ENCODE assay signal across 2 cellular contexts in genomic region chr1:156765664-156766063, GRCh38.
TF ChIP-seq lines count a peak whose summit lies in the region.

No MANE protein-coding gene starts in this region.

TF ChIP-seq in SK-N-SH, 30 proteins besides CTCF, POLR2A, EP300 and RAD21:
- TF ChIP-seq USF1 (IDR thresholded peaks at IDR 0.05; ENCODE audit: borderline replicate concordance, low read depth), result no peak
- no peak for TF ChIP-seq CHD2 (IDR thresholded peaks at IDR 0.05; ENCODE audit: low read length, partially characterized antibody)
- TF ChIP-seq MAX (IDR thresholded peaks at IDR 0.05; ENCODE audit: low read depth), result no peak
- no peak for TF ChIP-seq FOSL2 (IDR thresholded peaks at IDR 0.05; ENCODE audit: borderline replicate concordance, low read depth)
- no peak for TF ChIP-seq GATA2 (CRISPR knock-in tag; IDR thresholded peaks at IDR 0.05)
- no peak for TF ChIP-seq RFX5 (IDR thresholded peaks at IDR 0.05; ENCODE audit: low read length)
- TF ChIP-seq NFIC (IDR thresholded peaks at IDR 0.05; ENCODE audit: borderline replicate concordance), result no peak
- TF ChIP-seq SIN3A (IDR thresholded peaks at IDR 0.05; ENCODE audit: borderline replicate concordance, low read depth, low read length), result no peak
- no peak for TF ChIP-seq EZH2phosphoT487 (IDR thresholded peaks at IDR 0.05; ENCODE audit: borderline replicate concordance, low read depth)
- TF ChIP-seq FOXM1 (IDR thresholded peaks at IDR 0.05; ENCODE audit: low read depth), result no peak
- no peak for TF ChIP-seq TCF12 (IDR thresholded peaks at IDR 0.05)
- TF ChIP-seq ELF1 (IDR thresholded peaks at IDR 0.05), result no peak
- no peak for TF ChIP-seq SMC3 (IDR thresholded peaks at IDR 0.05; ENCODE audit: low read depth, low read length)
- TF ChIP-seq MEF2A (IDR thresholded peaks at IDR 0.05; ENCODE audit: borderline replicate concordance, low read depth), result no peak
- no peak for TF ChIP-seq POLR2AphosphoS5 (IDR thresholded peaks at IDR 0.05; ENCODE audit: low read depth, low read length)
- no peak for TF ChIP-seq GABPA (IDR thresholded peaks at IDR 0.05; ENCODE audit: low read depth)
- TF ChIP-seq USF2 (IDR thresholded peaks at IDR 0.05; ENCODE audit: borderline replicate concordance, low read depth, low read length), result no peak

TF ChIP-seq in SK-N-SH treated with all-trans-retinoic acid at 6 μM for 48 hours, 23 proteins besides CTCF, POLR2A, EP300 and RAD21:
- no peak for TF ChIP-seq ZNF565 (CRISPR knock-in tag; conservative IDR thresholded peaks at IDR 0.05; ENCODE audit: low read depth)
- no peak for TF ChIP-seq POU6F1 (CRISPR knock-in tag; IDR thresholded peaks at IDR 0.05; ENCODE audit: borderline replicate concordance, low read depth)
- TF ChIP-seq ZFP30 (CRISPR knock-in tag; IDR thresholded peaks at IDR 0.05), result no peak
- TF ChIP-seq CREB5 (CRISPR knock-in tag; IDR thresholded peaks at IDR 0.05; ENCODE audit: low read depth), result no peak
- TF ChIP-seq ZNF70 (CRISPR knock-in tag; IDR thresholded peaks at IDR 0.05), result no peak
- no peak for TF ChIP-seq BACH2 (CRISPR knock-in tag; IDR thresholded peaks at IDR 0.05; ENCODE audit: borderline replicate concordance)
- TF ChIP-seq ZNF8 (CRISPR knock-in tag; IDR thresholded peaks at IDR 0.05), result no peak
- TF ChIP-seq CSRNP3 (CRISPR knock-in tag; IDR thresholded peaks at IDR 0.05), result no peak
- no peak for TF ChIP-seq OSR1 (CRISPR knock-in tag; IDR thresholded peaks at IDR 0.05)
- no peak for TF ChIP-seq SNAI2 (CRISPR knock-in tag; IDR thresholded peaks at IDR 0.05)
- TF ChIP-seq CSDC2 (CRISPR knock-in tag; IDR thresholded peaks at IDR 0.05), result no peak
- no peak for TF ChIP-seq ZFP3 (CRISPR knock-in tag; IDR thresholded peaks at IDR 0.05)
- no peak for TF ChIP-seq ARNTL (CRISPR knock-in tag; IDR thresholded peaks at IDR 0.05; ENCODE audit: borderline replicate concordance, low read depth)
- TF ChIP-seq ZC3H10 (CRISPR knock-in tag; IDR thresholded peaks at IDR 0.05), result no peak
- TF ChIP-seq TSHZ2 (CRISPR knock-in tag; IDR thresholded peaks at IDR 0.05), result no peak
- no peak for TF ChIP-seq RARB (CRISPR knock-in tag; IDR thresholded peaks at IDR 0.05)
- no peak for TF ChIP-seq ESRRG (CRISPR knock-in tag; IDR thresholded peaks at IDR 0.05)
- no peak for TF ChIP-seq PPARA (CRISPR knock-in tag; IDR thresholded peaks at IDR 0.05; ENCODE audit: borderline replicate concordance)
